In genomic region chr12:124379379-124379937, GRCh38 we compare ENCODE assay signal across 13 cellular contexts.
DNase-seq lines count a peak whose midpoint lies in the region; ATAC-seq, FAIRE-seq and TF ChIP-seq lines count a peak whose summit lies in the region.
"Had no signal": no experiment of that assay in that cellular context is flagged by ENCODE, and none has a peak within 500 bp of the region (broad histone marks: within the 10 kb centered on the region; RNA-seq: fewer than 3 reads in every experiment).

No MANE protein-coding gene starts in this region.

- TF ChIP-seq CTCF in glutamatergic neuron (IDR thresholded peaks at IDR 0.05; ENCODE audit: partially characterized antibody, unreplicated experiment): no peak
- no peak for TF ChIP-seq CTCF in omental fat pad (IDR thresholded peaks at IDR 0.05)

- peaks cover 57% of the 10 kb centered on the region for H3K79me2 ChIP-seq in ACC112 (ENCODE audit: control insufficient read depth, insufficient read depth, low read length, unreplicated experiment)

- no peak overlapping the region for H2AFZ ChIP-seq in ACC112 (ENCODE audit: low read length, unreplicated experiment)

- FAIRE-seq in small intestine (lab: Jason Lieb, UNC): no peak

- peak; percentile 66 for DNase-seq in adipocyte (ENCODE audit: low read depth)
- DNase-seq in glutamatergic neuron: no peak
- DNase-seq in omental fat pad (ENCODE audit: low spot score): no peak
- DNase-seq in NCI-H526 treated with DMSO at 0.1 percent for 48 hours (lab: John Stamatoyannopoulos, UW): no peak
- no peak for DNase-seq in small intestine
- DNase-seq: activated CD8-positive, alpha-beta T cell treated with anti-CD3 and anti-CD28 coated beads, Interleukin-2, amount 10 ng/mL, durations not matched to agents 7 days and 5 days; NCI-H1417; NCI-H524; T-helper 1 cell had no signal

- peaks cover 11% of the 10 kb centered on the region for H3K27me3 Mint-ChIP-seq in glutamatergic neuron (ENCODE audit: unreplicated experiment)

- no peak overlapping the region for H3K4me3 Mint-ChIP-seq in glutamatergic neuron (ENCODE audit: unreplicated experiment)
- H3K4me3 Mint-ChIP-seq: activated CD8-positive, alpha-beta T cell treated with anti-CD3 and anti-CD28 coated beads, Interleukin-2, amount 10 ng/mL, durations not matched to agents 7 days and 5 days had no signal

- peak overlapping the region; percentile 55 for H3K9ac ChIP-seq in adipocyte (ENCODE audit: low read length)
- H3K9ac ChIP-seq in rectal smooth muscle tissue (ENCODE audit: low read length): no peak overlapping the region

- H3K4me3 ChIP-seq in ACC112 (ENCODE audit: low read depth, low read length): no peak overlapping the region
- H3K4me3 ChIP-seq in adipocyte (ENCODE audit: low read length): no peak overlapping the region
- no peak overlapping the region for H3K4me3 ChIP-seq in rectal smooth muscle tissue (ENCODE audit: low read length)
- no peak overlapping the region for H3K4me3 ChIP-seq in small intestine (ENCODE audit: low read depth in 1 of 2, low read length in 2 of 2)

- H3K9me3 ChIP-seq in adipocyte (ENCODE audit: control insufficient read depth, low read length) (no peaks in the 10 kb centered on the region), small intestine (ENCODE audit: control insufficient read depth, low read depth) (no peaks in the 10 kb centered on the region)

- H3K36me3 ChIP-seq in ACC112 (ENCODE audit: insufficient read depth, low read length) (peaks cover 22% of the 10 kb centered on the region; the same call in 1 of the 2 replicates), adipocyte (ENCODE audit: control insufficient read depth, insufficient read depth, low read length, severe bottlenecking) (peaks cover 71% of the 10 kb centered on the region), rectal smooth muscle tissue (ENCODE audit: control insufficient read depth, insufficient read depth, low read length) (peaks cover 32% of the 10 kb centered on the region), small intestine (ENCODE audit: control insufficient read depth in 2 of 2, insufficient read depth in 2 of 2, low read length in 2 of 2) (peaks cover 3 to 7% of the 10 kb centered on the region in 2 donors)

- H3K27ac ChIP-seq in ACC112 (ENCODE audit: low read depth, low read length): peak overlapping the region; percentile 85
- H3K27ac ChIP-seq in rectal smooth muscle tissue (ENCODE audit: low read depth, low read length): peak overlapping the region; percentile 90
- peak overlapping the region in 1 of 2 donors; percentile 81 for H3K27ac ChIP-seq in small intestine (ENCODE audit: low read depth in 1 of 2, low read length in 1 of 2)

- H3K9me3 Mint-ChIP-seq in glutamatergic neuron (ENCODE audit: unreplicated experiment): peaks cover 21% of the 10 kb centered on the region

- H3K4me1 Mint-ChIP-seq in glutamatergic neuron (ENCODE audit: low read depth, unreplicated experiment): peaks cover 11% of the 10 kb centered on the region

- 78 to 89% (median 88%) methylated on average over 16 to 17 of the region's 17 CpGs for WGBS in small intestine, 3 donors

- H3K27me3 ChIP-seq in ACC112 (ENCODE audit: insufficient read depth, low read length): no peaks in the 10 kb centered on the region
- H3K27me3 ChIP-seq in adipocyte (replicated peaks; ENCODE audit: control insufficient read depth, insufficient read depth, low read length): no peaks in the 10 kb centered on the region
- no peaks in the 10 kb centered on the region for H3K27me3 ChIP-seq in rectal smooth muscle tissue (ENCODE audit: control insufficient read depth, insufficient read depth, low read length)
- no peaks in the 10 kb centered on the region for H3K27me3 ChIP-seq in small intestine (ENCODE audit: control insufficient read depth in 2 of 2, insufficient read depth in 2 of 2, low read length in 2 of 2)

- no peak for ATAC-seq in GM18907 (IDR thresholded peaks at IDR 0.05; ENCODE audit: unreplicated experiment)
- no peak for ATAC-seq in omental fat pad (ENCODE audit: low FRiP score)
- ATAC-seq: activated CD8-positive, alpha-beta T cell treated with anti-CD3 and anti-CD28 coated beads, Interleukin-2, amount 10 ng/mL, durations not matched to agents 7 days and 5 days; left colon had no signal

- peak overlapping the region; percentile 3 for H3K27ac Mint-ChIP-seq in glutamatergic neuron (ENCODE audit: unreplicated experiment)

- H3K36me3 Mint-ChIP-seq in glutamatergic neuron (ENCODE audit: unreplicated experiment): no peaks in the 10 kb centered on the region

- H3K4me1 ChIP-seq in ACC112 (ENCODE audit: control insufficient read depth, insufficient read depth, low read length, unreplicated experiment): peaks cover 52% of the 10 kb centered on the region
- H3K4me1 ChIP-seq in adipocyte (ENCODE audit: control insufficient read depth, insufficient read depth, low read length): peaks cover 35% of the 10 kb centered on the region
- H3K4me1 ChIP-seq in rectal smooth muscle tissue (ENCODE audit: control insufficient read depth, insufficient read depth, low read length): peaks cover 33% of the 10 kb centered on the region
- peaks cover 0 to 8% of the 10 kb centered on the region in 2 donors for H3K4me1 ChIP-seq in small intestine (ENCODE audit: control insufficient read depth in 2 of 2, insufficient read depth in 1 of 2, low read depth in 1 of 2, low read length in 1 of 2)
